17 cellular contexts compared by ENCODE assay signal in the genomic region with DNA sequence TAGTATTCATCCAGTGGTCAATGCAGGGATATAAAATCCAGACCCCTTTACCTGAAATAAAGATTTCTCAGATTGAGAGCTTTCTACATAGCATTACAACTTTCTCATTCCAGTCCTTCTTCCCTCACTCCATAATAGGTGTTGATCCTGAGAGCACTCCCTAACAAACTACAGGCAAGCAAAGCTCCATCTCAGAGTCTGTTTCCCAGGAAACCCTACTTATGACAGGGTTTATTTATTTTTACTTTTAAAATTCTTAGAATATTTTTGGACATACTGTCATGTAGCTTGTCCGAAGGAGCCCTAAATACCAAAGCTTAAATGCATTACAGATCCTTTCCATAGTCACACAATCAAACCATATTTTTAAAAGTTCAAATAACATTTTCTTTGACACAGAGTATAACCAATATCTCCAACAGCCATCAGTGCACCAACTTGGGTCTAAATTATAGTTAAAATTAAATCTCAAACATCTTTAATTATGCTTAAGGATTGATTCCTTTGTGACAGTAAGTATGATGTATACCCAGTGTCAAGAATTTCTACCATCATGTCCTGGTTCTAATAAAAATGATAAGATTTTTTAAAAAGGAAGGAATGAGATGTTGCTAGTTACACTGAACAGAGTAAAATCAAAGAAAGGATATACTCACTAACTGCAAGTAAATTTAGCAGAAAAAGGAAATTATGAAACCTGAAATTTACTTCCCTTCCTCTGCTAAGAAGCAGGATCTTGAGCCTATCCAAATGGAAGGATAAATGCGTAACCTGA.
"Had no signal": no experiment of that assay in that cellular context is flagged by ENCODE, and none has a peak within 500 bp of the region (broad histone marks: within the 10 kb centered on the region; RNA-seq: fewer than 3 reads in every experiment).

No MANE protein-coding gene starts in this region.

- H3K27ac Mint-ChIP-seq: activated CD4-positive, alpha-beta T cell treated with anti-CD3 and anti-CD28 coated beads, Interleukin-2, amount 10 ng/mL, durations not matched to agents 7 days and 5 days; brain; nephron progenitor cell; stimulated activated naive CD8-positive, alpha-beta T cell treated with anti-CD3 and anti-CD28 coated beads, Interleukin-15, Interleukin-2, amounts not matched to agents 100 ng/mL and 50 ng/mL, for 24 hours; T-helper 17 cell had no signal

- ATAC-seq: heart right ventricle, left ventricle myocardium superior, T-helper 17 cell had no signal

- H3K36me3 ChIP-seq: esophagus muscularis mucosa, heart right ventricle had no signal

- H3K4me3 ChIP-seq: dorsolateral prefrontal cortex, esophagus muscularis mucosa, heart right ventricle, testis had no signal

- H3K4me1 ChIP-seq: esophagus muscularis mucosa, heart right ventricle, testis had no signal

- H3K36me3 Mint-ChIP-seq: brain had no signal

- DNase-seq: activated CD4-positive, alpha-beta T cell treated with anti-CD3 and anti-CD28 coated beads, Interleukin-2, amount 10 ng/mL, durations not matched to agents 7 days and 5 days; activated CD4-positive, CD25-positive, alpha-beta regulatory T cell; activated naive CD4-positive, alpha-beta T cell treated with anti-CD3 and anti-CD28 coated beads, Interleukin-2, amount 50 U/mL, for 16 hours; activated T-cell treated with anti-CD3 and anti-CD28 coated beads, Interleukin-2, amount 50 U/mL, for 1 hour; cerebellar nuclear complex; dorsolateral prefrontal cortex; heart right ventricle; left ventricle myocardium superior; mesendoderm; nephron progenitor cell; stimulated activated CD4-positive, alpha-beta T cell treated with anti-CD3 and anti-CD28 coated beads, Interleukin-4, amount 100 ng/mL, for 1 hour; stimulated activated CD8-positive, alpha-beta memory T cell treated with anti-CD3 and anti-CD28 coated beads, Interleukin-4, amount 100 ng/mL, for 48 hours; T-helper 17 cell; testis had no signal

- H3K27ac ChIP-seq: dorsolateral prefrontal cortex, esophagus muscularis mucosa, heart right ventricle, testis had no signal

- H3K9me3 ChIP-seq: esophagus muscularis mucosa, testis had no signal

- H3K4me3 Mint-ChIP-seq: activated CD4-positive, alpha-beta T cell treated with anti-CD3 and anti-CD28 coated beads, Interleukin-2, amount 10 ng/mL, durations not matched to agents 7 days and 5 days; brain; nephron progenitor cell; stimulated activated naive CD8-positive, alpha-beta T cell treated with anti-CD3 and anti-CD28 coated beads, Interleukin-15, Interleukin-2, amounts not matched to agents 100 ng/mL and 50 ng/mL, for 24 hours; T-helper 17 cell had no signal

- H3K27me3 ChIP-seq: dorsolateral prefrontal cortex, esophagus muscularis mucosa, heart right ventricle, testis had no signal

- H3K4me1 Mint-ChIP-seq: activated CD4-positive, alpha-beta T cell treated with anti-CD3 and anti-CD28 coated beads, Interleukin-2, amount 10 ng/mL, durations not matched to agents 7 days and 5 days; brain; nephron progenitor cell; T-helper 17 cell had no signal

- H3K27me3 Mint-ChIP-seq: activated CD4-positive, alpha-beta T cell treated with anti-CD3 and anti-CD28 coated beads, Interleukin-2, amount 10 ng/mL, durations not matched to agents 7 days and 5 days; stimulated activated naive CD8-positive, alpha-beta T cell treated with anti-CD3 and anti-CD28 coated beads, Interleukin-15, Interleukin-2, amounts not matched to agents 100 ng/mL and 50 ng/mL, for 24 hours; T-helper 17 cell had no signal
